Comparison of ENCODE assay signal across 8 cellular contexts in the genomic region with DNA sequence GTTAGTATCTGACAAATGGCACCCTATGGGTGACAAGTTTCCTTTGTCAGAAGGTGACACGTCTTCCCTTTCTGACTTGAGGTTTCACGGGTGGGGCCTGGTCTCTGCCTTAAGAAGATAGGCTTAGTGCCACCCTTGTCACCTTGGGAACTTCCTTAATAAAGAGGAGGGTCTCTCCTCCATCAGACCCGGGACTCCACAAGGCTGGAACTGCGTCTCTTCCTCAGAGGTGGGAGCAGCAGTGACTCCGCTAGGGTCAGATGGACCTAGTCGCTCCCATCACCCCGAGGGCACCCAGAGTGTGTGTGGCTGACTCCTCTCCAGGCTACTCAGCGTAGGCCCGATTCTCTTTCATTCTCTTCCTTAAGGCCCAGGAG. TPM values are rescaled to one million over a fixed set of nuclear protein-coding genes. Genes with fewer than 3 reads are reported as not detected.
A peak's percentile ranks its signal among the peaks of the same experiment; 100 is the strongest.
DNase-seq lines count a peak whose midpoint lies in the region; ATAC-seq and TF ChIP-seq lines count a peak whose summit lies in the region.

No MANE protein-coding gene starts in this region.

- peak; percentile 17 for DNase-seq in stimulated activated CD4-positive, alpha-beta T cell treated with anti-CD3 and anti-CD28 coated beads, Interleukin-1b, Interleukin-23, amount 100 ng/mL, for 48 hours
- no peak for DNase-seq in stimulated activated CD4-positive, alpha-beta T cell treated with anti-CD3 and anti-CD28 coated beads, Interleukin-12 subunit alpha, Interleukin-12 subunit beta, amount 100 ng/mL, for 4 hours
- DNase-seq in WTC11 (ENCODE audit: low spot score) (peak; percentile 16), fibroblast of villous mesenchyme (ENCODE audit: low read depth) (no peak), glomerular visceral epithelial cell (ENCODE audit: extremely low spot score) (no peak)

- POLR2A ChIA-PET in WTC11 (lab: Charles Lee): interaction anchor here (0.6 to 1.5 kb wide), 3 partner anchors 79 to 239 kb away, joined by 3 to 5 read pairs (median 4); partner anchors contain the start of gene TRNP1

- no peaks in the 10 kb centered on the region for H3K9me3 Mint-ChIP-seq in WTC11

- TF ChIP-seq CTCF in WTC11 (IDR thresholded peaks at IDR 0.05) (no peak), fibroblast of villous mesenchyme (IDR thresholded peaks at IDR 0.05; ENCODE audit: insufficient read depth, low read depth, low read length) (no peak)

- H3K27me3 ChIP-seq in skeletal muscle satellite cell (ENCODE audit: control insufficient read depth, insufficient read depth, low read length): no peaks in the 10 kb centered on the region

- H3K4me3 Mint-ChIP-seq in WTC11: peak overlapping the region; percentile 87

- ATAC-seq in WTC11: peak; percentile 8
- ATAC-seq in GM18861 (IDR thresholded peaks at IDR 0.05; ENCODE audit: unreplicated experiment): no peak
- ATAC-seq in HG02571 (IDR thresholded peaks at IDR 0.05; ENCODE audit: unreplicated experiment): no peak

- no peaks in the 10 kb centered on the region for H3K36me3 ChIP-seq in skeletal muscle satellite cell (ENCODE audit: insufficient read depth, low read length)

- H3K4me1 ChIP-seq in skeletal muscle satellite cell (ENCODE audit: control insufficient read depth, insufficient read depth, low read length): peaks cover 9% of the 10 kb centered on the region

- H3K36me3 Mint-ChIP-seq in WTC11: no peaks in the 10 kb centered on the region

- H3K4me2 ChIP-seq in skeletal muscle satellite cell (ENCODE audit: low read length): peak overlapping the region; percentile 90

- H3K9ac ChIP-seq in skeletal muscle satellite cell (ENCODE audit: low read depth, low read length): peak overlapping the region; percentile 35

- CTCF ChIA-PET in WTC11 (lab: Charles Lee): interaction anchor here (0.9 to 1.8 kb wide), 6 partner anchors 63 to 188 kb away, joined by 3 to 9 read pairs (median 4); partner anchors contain the start of gene SLC9A1

- H3K27me3 Mint-ChIP-seq in WTC11 (ENCODE audit: low read depth): peaks cover 19% of the 10 kb centered on the region

- H3K27ac Mint-ChIP-seq in WTC11: no peak overlapping the region

- H3K4me3 ChIP-seq in fibroblast of villous mesenchyme (ENCODE audit: low read depth, low read length) (peak overlapping the region; percentile 58), skeletal muscle satellite cell (ENCODE audit: low read length) (peak overlapping the region; percentile 64)

- peaks cover 11% of the 10 kb centered on the region for H3K4me1 Mint-ChIP-seq in WTC11

- H3K9me3 ChIP-seq in skeletal muscle satellite cell (replicated peaks; ENCODE audit: low read length): no peaks in the 10 kb centered on the region

TF ChIP-seq in WTC11, 78 proteins besides CTCF, POLR2A, EP300 and RAD21:
- TF ChIP-seq GTF2I (CRISPR knock-in tag; conservative IDR thresholded peaks at IDR 0.05): no peak

RNA-seq across cellular contexts. Expression of gene WDTC1, which starts 0.8 kb away (rescaled TPM):
- 20.1 to 24.9 TPM (median 23.5 TPM) in 3 replicates for total RNA-seq in WTC11 (2021)
- total RNA-seq in fibroblast of villous mesenchyme: 20.0 and 21.2 TPM in 2 replicates
- 11.1 and 11.4 TPM in 2 replicates for total RNA-seq in skeletal muscle satellite cell (2012; rRNA removed)

Comparison
In these comparisons a context has a peak if more than half of its experiments do, and no peak if none do; other contexts are left out.
1. DNase-seq: peak in stimulated activated CD4-positive, alpha-beta T cell treated with anti-CD3 and anti-CD28 coated beads, Interleukin-1b, Interleukin-23, amount 100 ng/mL, for 48 hours (single experiment) and WTC11 (single experiment); none in stimulated activated CD4-positive, alpha-beta T cell treated with anti-CD3 and anti-CD28 coated beads, Interleukin-12 subunit alpha, Interleukin-12 subunit beta, amount 100 ng/mL, for 4 hours (single experiment), fibroblast of villous mesenchyme (single experiment) and glomerular visceral epithelial cell (single experiment).